ENCODE assay signal across 11 cellular contexts in genomic region chr5:56698463-56699381, GRCh38.
DNase-seq lines count a peak whose midpoint lies in the region; ATAC-seq and TF ChIP-seq lines count a peak whose summit lies in the region.
"Had no signal": no experiment of that assay in that cellular context is flagged by ENCODE, and none has a peak within 500 bp of the region (broad histone marks: within the 10 kb centered on the region; RNA-seq: fewer than 3 reads in every experiment).

No MANE protein-coding gene starts in this region.

- TF ChIP-seq CTCF in chondrocyte (IDR thresholded peaks at IDR 0.05): no peak
- TF ChIP-seq CTCF in nephron (IDR thresholded peaks at IDR 0.05; ENCODE audit: unreplicated experiment in 3 of 3): no peak

- H3K36me3 Mint-ChIP-seq in chondrocyte (ENCODE audit: low read depth): peaks cover 2% of the 10 kb centered on the region
- no peaks in the 10 kb centered on the region for H3K36me3 Mint-ChIP-seq in nephron (ENCODE audit: low read depth)

- H3K27me3 Mint-ChIP-seq in chondrocyte (ENCODE audit: low read depth) (peaks cover 2% of the 10 kb centered on the region), nephron (ENCODE audit: low read depth) (peaks cover 6% of the 10 kb centered on the region)

- H3K27ac Mint-ChIP-seq in chondrocyte (ENCODE audit: unreplicated experiment) (peak overlapping the region; percentile 73), nephron (peak overlapping the region; percentile 52 to 77 (median 53))

- no peaks in the 10 kb centered on the region for H3K9me3 Mint-ChIP-seq in chondrocyte (ENCODE audit: low read depth)
- H3K9me3 Mint-ChIP-seq in nephron: no peaks in the 10 kb centered on the region

- H3K4me3 Mint-ChIP-seq in chondrocyte (ENCODE audit: unreplicated experiment) (no peak overlapping the region), nephron (peak overlapping the region in 1 of 3 experiments; percentile 61)

- DNase-seq in DMS 273 treated with DMSO at 0.1 percent for 48 hours (lab: John Stamatoyannopoulos, UW) (peak; percentile 40), NCI-H146 treated with DMSO at 0.1 percent for 48 hours (lab: John Stamatoyannopoulos, UW; ENCODE audit: unreplicated experiment) (peak; percentile 84), chondrocyte (ENCODE audit: low spot score) (no peak), HT-29 (ENCODE audit: low spot score) (no peak), NCI-H187 (lab: John Stamatoyannopoulos, UW) (no peak), NAMALWA (ENCODE audit: low spot score) (no peak)
- DNase-seq: activated gamma-delta T cell treated with Interleukin-2 at 50 U/mL for 16 hours, DMS79 treated with DMSO at 0.1 percent for 48 hours, NCI-H1436 treated with DMSO at 0.1 percent for 48 hours had no signal

- no peak for ATAC-seq in HG02759 (IDR thresholded peaks at IDR 0.05; ENCODE audit: unreplicated experiment)

- H3K4me1 Mint-ChIP-seq in chondrocyte (ENCODE audit: low read depth) (peaks cover 41% of the 10 kb centered on the region), nephron (peaks cover 51% of the 10 kb centered on the region)

Comparison
In these comparisons a context has a peak if more than half of its experiments do, and no peak if none do; other contexts are left out.
1. DNase-seq: peak in DMS 273 treated with DMSO at 0.1 percent for 48 hours (single experiment) and NCI-H146 treated with DMSO at 0.1 percent for 48 hours (single experiment); none in chondrocyte (single experiment), HT-29 (single experiment), NCI-H187 (0 of 2) and NAMALWA (single experiment).